12 cellular contexts compared by ENCODE assay signal in the genomic region with DNA sequence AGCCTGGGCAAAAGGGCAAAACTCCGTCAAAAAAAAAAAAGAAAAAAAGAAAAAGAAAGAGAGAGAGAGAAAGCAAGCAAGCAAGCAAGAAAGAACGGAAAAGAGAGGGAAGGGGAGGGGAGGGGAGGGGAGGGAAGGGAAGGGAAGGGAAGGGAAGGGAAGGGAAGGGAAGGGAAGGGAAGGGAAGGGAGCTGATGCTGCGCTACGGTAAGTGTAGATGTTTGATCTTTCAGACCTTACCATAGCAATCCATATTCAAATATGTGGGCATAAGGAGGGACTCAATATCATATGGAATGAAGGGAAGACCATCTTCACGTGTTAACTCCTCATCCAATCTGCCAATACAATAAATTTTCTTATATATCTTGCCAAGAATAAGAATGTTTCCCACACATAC. TPM values are rescaled to one million over a fixed set of nuclear protein-coding genes. Genes with fewer than 3 reads are reported as not detected.
"Had no signal": no experiment of that assay in that cellular context is flagged by ENCODE, and none has a peak within 500 bp of the region (broad histone marks: within the 10 kb centered on the region; RNA-seq: fewer than 3 reads in every experiment).

No MANE protein-coding gene starts in this region.

- H3K27ac ChIP-seq: GM23248 had no signal

- H3K9ac ChIP-seq: GM23248 had no signal

- H3K4me2 ChIP-seq: GM23338 had no signal

- H3K4me1 ChIP-seq: HAP-1 had no signal

- FAIRE-seq: H1, H54 had no signal

- H3K9me3 ChIP-seq: HAP-1 had no signal

- H3K36me3 ChIP-seq: HAP-1 had no signal

- H3K4me3 ChIP-seq: GM23248, GM23338, HAP-1 had no signal

- DNase-seq: GM23248, GOT3, H7, H9, HCEC 1CT, HFFc6 had no signal

- ATAC-seq: GM23338, HCT116 had no signal

- H2AFZ ChIP-seq: GM23248, GM23338 had no signal

RNA-seq across cellular contexts. Expression of gene DPPA5, which starts 11.9 kb away (rescaled TPM):
- total RNA-seq: GM23248, H4, HFFc6 had no signal
- polyA plus RNA-seq: GM23248 had no signal

RNA-seq across cellular contexts. Expression of gene KHDC3L, which starts 20.3 kb away (rescaled TPM):
- total RNA-seq: GM23248, GM23338, H1, H4, HFFc6 had no signal
- polyA plus RNA-seq: GM23248, GM23338 had no signal

RNA-seq across cellular contexts. Expression of gene OOEP, which starts 27.5 kb away (rescaled TPM):
- total RNA-seq: GM23248, GM23338, H4, H7, H9, HFFc6 had no signal
- polyA plus RNA-seq: GM23248 had no signal

RNA-seq across cellular contexts. Expression of gene DDX43, which starts 52.5 kb away (rescaled TPM):
- total RNA-seq: H1, H4, HFFc6 had no signal
